Comparison of ENCODE assay signal across 19 cellular contexts in genomic region chr1:61268546-61269243, GRCh38.
DNase-seq lines count a peak whose midpoint lies in the region; ATAC-seq, FAIRE-seq and TF ChIP-seq lines count a peak whose summit lies in the region.
"Had no signal": no experiment of that assay in that cellular context is flagged by ENCODE, and none has a peak within 500 bp of the region (broad histone marks: within the 10 kb centered on the region; RNA-seq: fewer than 3 reads in every experiment).

No MANE protein-coding gene starts in this region.

- H3K36me3 ChIP-seq in HepG2 (replicated peaks in 1 of 2; ENCODE audit: control insufficient read depth in 1 of 2, insufficient read depth in 2 of 2, low read length in 2 of 2) (no peaks in the 10 kb centered on the region), subcutaneous abdominal adipose tissue (ENCODE audit: control insufficient read depth in 5 of 5, insufficient read depth in 5 of 5, low read length in 5 of 5) (no peaks in the 10 kb centered on the region), sigmoid colon (no peaks in the 10 kb centered on the region)
- H3K36me3 ChIP-seq: BLaER1, prostate gland, transverse colon had no signal

- POLR2A ChIA-PET in HepG2 (lab: Yijun Ruan, JAX) = no interaction called here

- TF ChIP-seq EP300 in HepG2 (IDR thresholded peaks at IDR 0.05; ENCODE audit: low read depth in 2 of 2, low read length in 2 of 2) (no peak), HepG2 (CRISPR knock-in tag; IDR thresholded peaks at IDR 0.05; ENCODE audit: borderline replicate concordance) (no peak), sigmoid colon (IDR thresholded peaks at IDR 0.05) (no peak)

- CTCF ChIA-PET in HepG2 (lab: Yijun Ruan, JAX; ENCODE audit: low intra/inter-chr PET ratio, low total read pairs) = no interaction called here

- H3K4me2 ChIP-seq in HepG2 (ENCODE audit: low read depth, low read length) = peak overlapping the region; percentile 39
- H3K4me2 ChIP-seq: BLaER1 had no signal

- TF ChIP-seq POLR2A in HepG2 (IDR thresholded peaks at IDR 0.05; ENCODE audit: insufficient read depth in 1 of 2, low read depth in 2 of 2, low read length in 2 of 2) (no peak), sigmoid colon (IDR thresholded peaks at IDR 0.05) (no peak)

- H3K9ac ChIP-seq in HepG2 (ENCODE audit: insufficient read depth, low read depth, low read length) (no peak overlapping the region), subcutaneous abdominal adipose tissue (ENCODE audit: low read length in 5 of 5) (no peak overlapping the region)
- H3K9ac ChIP-seq: BLaER1 had no signal

- no peak overlapping the region for H2AFZ ChIP-seq in HepG2 (ENCODE audit: low read length)

- H3K79me2 ChIP-seq in HepG2 (ENCODE audit: insufficient read depth, low read length) = peaks cover 62% of the 10 kb centered on the region

- H3K4me3 ChIP-seq in HepG2 (replicated peaks in 1 of 3; ENCODE audit: insufficient read depth in 1 of 3, low read depth in 2 of 3, low read length in 3 of 3) (no peak overlapping the region; a peak in 1 of 6 replicates), subcutaneous abdominal adipose tissue (ENCODE audit: low read depth in 1 of 5, low read length in 5 of 5) (peak overlapping the region in 1 of 5 donors; percentile 27), sigmoid colon (no peak overlapping the region)
- H3K4me3 ChIP-seq: BLaER1, prostate gland, transverse colon had no signal

- ATAC-seq in HepG2 (no peak), HG02885 (IDR thresholded peaks at IDR 0.05; ENCODE audit: poor library complexity, unreplicated experiment) (no peak), Right ventricle myocardium inferior (no peak)
- ATAC-seq: activated naive CD8-positive, alpha-beta T cell treated with anti-CD3 and anti-CD28 coated beads, Interleukin-2, amount 50 U/mL, for 24 hours; naive thymus-derived CD4-positive, alpha-beta T cell had no signal

- in situ Hi-C loops in HepG2 (cut with HindIII; ENCODE audit: extremely low pct_ligation_motif_present, low pct_unique_long_range_greater_than_20kb) = no loop called here

- peak; percentile 12 for DNase-seq in NCI-H748 (lab: John Stamatoyannopoulos, UW; ENCODE audit: unreplicated experiment)
- no peak for DNase-seq in NCI-H748 treated with DMSO at 0.1 percent for 48 hours (lab: John Stamatoyannopoulos, UW)
- peak in 40 of 58 donors; percentile 9 to 83 (median 46) for DNase-seq in anterior cingulate cortex (lab: John Stamatoyannopoulos, UW)
- DNase-seq in HepG2 (ENCODE audit: low spot score) = no peak
- DNase-seq in sigmoid colon = no peak
- no peak for DNase-seq in Right ventricle myocardium inferior (ENCODE audit: missing footprints)
- DNase-seq: activated CD4-positive, CD25-positive, alpha-beta regulatory T cell treated with anti-CD3 and anti-CD28 coated beads, Interleukin-2, amount 50 U/mL, for 72 hours; activated naive CD8-positive, alpha-beta T cell treated with anti-CD3 and anti-CD28 coated beads, Interleukin-2, amount 50 U/mL, for 24 hours; DMS 273 treated with DMSO at 0.1 percent for 48 hours; Kasumi-1; naive thymus-derived CD4-positive, alpha-beta T cell; Right ventricle myocardium superior; transverse colon had no signal

- H3K27ac ChIP-seq in HepG2 (ENCODE audit: extremely low read length, insufficient read depth, low read length) (peak overlapping the region; percentile 40), subcutaneous abdominal adipose tissue (ENCODE audit: low read depth, low read length) (peak overlapping the region; percentile 19), sigmoid colon (no peak overlapping the region)
- H3K27ac ChIP-seq: BLaER1, prostate gland, transverse colon had no signal

- no peaks in the 10 kb centered on the region for H4K20me1 ChIP-seq in HepG2 (ENCODE audit: insufficient read depth, low read length)
- H4K20me1 ChIP-seq: BLaER1 had no signal

- no peaks in the 10 kb centered on the region for H3K27me3 ChIP-seq in HepG2 (ENCODE audit: control insufficient read depth in 1 of 2, insufficient read depth in 2 of 2, low read length in 2 of 2)
- no peaks in the 10 kb centered on the region for H3K27me3 ChIP-seq in subcutaneous abdominal adipose tissue (ENCODE audit: control insufficient read depth in 5 of 5, insufficient read depth in 4 of 5, low read length in 5 of 5)
- H3K27me3 ChIP-seq in sigmoid colon = no peaks in the 10 kb centered on the region
- H3K27me3 ChIP-seq: BLaER1, transverse colon had no signal

- 31% methylated on average over 9 of the region's 9 CpGs for WGBS in HepG2 (ENCODE audit: low lambda C conversion rate)
- 77 to 81% methylated on average over 9 of the region's 9 CpGs for WGBS in sigmoid colon, 2 donors

- H3K4me1 ChIP-seq in HepG2 (ENCODE audit: insufficient read depth, low read length) (peaks cover 82% of the 10 kb centered on the region), subcutaneous abdominal adipose tissue (ENCODE audit: control insufficient read depth in 5 of 5, insufficient read depth in 5 of 5, low read length in 5 of 5) (peaks cover 0 to 25% (median 22%) of the 10 kb centered on the region in 5 donors), sigmoid colon (peaks cover 0 to 44% (median 17%) of the 10 kb centered on the region in 4 donors)
- H3K4me1 ChIP-seq: BLaER1, prostate gland had no signal

- no peak for TF ChIP-seq RAD21 in HepG2 (CRISPR knock-in tag; IDR thresholded peaks at IDR 0.05)

- no TSS peak for BruUV-seq in HepG2 (replicated peaks; lab: Mats Ljungman, UMichigan)

- TF ChIP-seq CTCF in HepG2 (CRISPR knock-in tag; IDR thresholded peaks at IDR 0.05) (no peak), sigmoid colon (IDR thresholded peaks at IDR 0.05) (no peak)

- H3K9me3 ChIP-seq in HepG2 (ENCODE audit: low read length) (no peaks in the 10 kb centered on the region), subcutaneous abdominal adipose tissue (ENCODE audit: control insufficient read depth in 5 of 5, low read length in 5 of 5) (no peaks in the 10 kb centered on the region), sigmoid colon (no peaks in the 10 kb centered on the region)
- H3K9me3 ChIP-seq: BLaER1, prostate gland, transverse colon had no signal

- intact Hi-C loops in HepG2 (cut with micrococcal nuclease; ENCODE audit: unreplicated experiment) (no loop called here), sigmoid colon (cut with DNase I) (no loop called here), Right ventricle myocardium inferior (cut with DNase I) (no loop called here)

- FAIRE-seq in HepG2 (lab: Jason Lieb, UNC) = peak; percentile 40
- FAIRE-seq: GM12891, islet of Langerhans had no signal

TF ChIP-seq in HepG2, 621 proteins besides CTCF, POLR2A, EP300 and RAD21 (continues in another document):
- no peak for TF ChIP-seq ZFP36L2 (CRISPR knock-in tag; IDR thresholded peaks at IDR 0.05)
- no peak for TF ChIP-seq ZNF414 (CRISPR knock-in tag; IDR thresholded peaks at IDR 0.05)
- peak; percentile 37; the same call in 1 of the 2 replicates for TF ChIP-seq SP5 (CRISPR knock-in tag; IDR thresholded peaks at IDR 0.05; ENCODE audit: borderline replicate concordance, low read depth)
- TF ChIP-seq NFIC (IDR thresholded peaks at IDR 0.05; ENCODE audit: low read length) = 0 out of 2 replicates have a peak, but pooled peaks have one; percentile 24
- TF ChIP-seq GATAD2A (CRISPR knock-in tag; IDR thresholded peaks at IDR 0.05) = peak; percentile 35
- peak; percentile 67; the same call in 1 of the 2 replicates for TF ChIP-seq FOXP4 (CRISPR knock-in tag; IDR thresholded peaks at IDR 0.05)
- TF ChIP-seq HMG20A (CRISPR knock-in tag; IDR thresholded peaks at IDR 0.05; ENCODE audit: borderline replicate concordance) = no peak
- peak; percentile 29; the same call in 1 of the 2 replicates for TF ChIP-seq SALL1 (CRISPR knock-in tag; IDR thresholded peaks at IDR 0.05)
- no peak for TF ChIP-seq KLF12 (CRISPR knock-in tag; IDR thresholded peaks at IDR 0.05; ENCODE audit: borderline replicate concordance)

Comparison
In these comparisons a context has a peak if more than half of its experiments do, and no peak if none do; other contexts are left out.
1. DNase-seq: peak in NCI-H748 (single experiment) and anterior cingulate cortex (40 of 58); none in NCI-H748 treated with DMSO at 0.1 percent for 48 hours (single experiment), HepG2 (single experiment), sigmoid colon (single experiment) and Right ventricle myocardium inferior (single experiment).
2. H3K27ac ChIP-seq: peak in HepG2 (single experiment) and subcutaneous abdominal adipose tissue (single experiment); none in sigmoid colon (0 of 4).